In genomic region chr16:12544477-12545291, GRCh38 we compare ENCODE assay signal across 20 cellular contexts.
DNase-seq lines count a peak whose midpoint lies in the region; ATAC-seq, FAIRE-seq and TF ChIP-seq lines count a peak whose summit lies in the region.
"Had no signal": no experiment of that assay in that cellular context is flagged by ENCODE, and none has a peak within 500 bp of the region (broad histone marks: within the 10 kb centered on the region; RNA-seq: fewer than 3 reads in every experiment).

No MANE protein-coding gene starts in this region.

- FAIRE-seq in HepG2 (lab: Jason Lieb, UNC): no peak

- DNase-seq in NCI-H748 (lab: John Stamatoyannopoulos, UW; ENCODE audit: unreplicated experiment) (peak; percentile 6), NCI-H748 treated with DMSO at 0.1 percent for 48 hours (lab: John Stamatoyannopoulos, UW) (no peak), HepG2 (ENCODE audit: low spot score) (peak; percentile 61), OCI-M2 (lab: John Stamatoyannopoulos, UW; ENCODE audit: unreplicated experiment) (no peak), UCSD-AML1 (lab: John Stamatoyannopoulos, UW; ENCODE audit: unreplicated experiment) (no peak)
- DNase-seq in activated CD4-positive, alpha-beta memory T cell treated with anti-CD3 and anti-CD28 coated beads, Interleukin-2, amount 10 ng/mL, durations not matched to agents 7 days and 5 days: no peak
- DNase-seq: activated CD4-positive, CD25-positive, alpha-beta regulatory T cell treated with anti-CD3 and anti-CD28 coated beads, Interleukin-2, amount 50 U/mL, for 72 hours; activated gamma-delta T cell; amniotic stem cell; DMS153; endodermal cell; mesenchymal stem cell; MM.1S; NCI-H146; NCI-H446; SHP77 had no signal

- no peaks in the 10 kb centered on the region for H3K9me3 Mint-ChIP-seq in T-helper 1 cell treated with Interleukin-12 subunit alpha and Interleukin-12 subunit beta and Interleukin-4 antibody, amounts not matched to agents 30 μg/mL and 1 μg/mL, for 36 hours
- no peaks in the 10 kb centered on the region for H3K9me3 Mint-ChIP-seq in activated CD4-positive, alpha-beta memory T cell treated with anti-CD3 and anti-CD28 coated beads, Interleukin-2, amount 10 ng/mL, durations not matched to agents 7 days and 5 days
- H3K9me3 Mint-ChIP-seq: endodermal cell, nephron had no signal

- H3K4me3 ChIP-seq in HepG2 (replicated peaks in 1 of 3; ENCODE audit: insufficient read depth in 1 of 3, low read depth in 2 of 3, low read length in 3 of 3): peak overlapping the region in 2 of 3 experiments; percentile 5 to 39; a peak in 3 of 6 replicates
- H3K4me3 ChIP-seq: tibial nerve had no signal

- H3K36me3 Mint-ChIP-seq in T-helper 1 cell treated with Interleukin-12 subunit alpha and Interleukin-12 subunit beta and Interleukin-4 antibody, amounts not matched to agents 30 μg/mL and 1 μg/mL, for 36 hours (ENCODE audit: low read depth): peaks cover 40% of the 10 kb centered on the region
- peaks cover 47% of the 10 kb centered on the region for H3K36me3 Mint-ChIP-seq in activated CD4-positive, alpha-beta memory T cell treated with anti-CD3 and anti-CD28 coated beads, Interleukin-2, amount 10 ng/mL, durations not matched to agents 7 days and 5 days (ENCODE audit: low read depth)

- TF ChIP-seq EP300 in HepG2 (IDR thresholded peaks at IDR 0.05; ENCODE audit: low read depth in 2 of 2, low read length in 2 of 2): no peak; a peak in 1 of 4 replicates
- no peak for TF ChIP-seq EP300 in HepG2 (CRISPR knock-in tag; IDR thresholded peaks at IDR 0.05; ENCODE audit: borderline replicate concordance)

- no peaks in the 10 kb centered on the region for H3K79me2 ChIP-seq in HepG2 (ENCODE audit: insufficient read depth, low read length)

- H3K4me1 ChIP-seq in HepG2 (ENCODE audit: insufficient read depth, low read length): peaks cover 57% of the 10 kb centered on the region

- no peak for TF ChIP-seq POLR2A in HepG2 (IDR thresholded peaks at IDR 0.05; ENCODE audit: insufficient read depth in 1 of 2, low read depth in 2 of 2, low read length in 2 of 2)

- intact Hi-C loops in HepG2 (cut with micrococcal nuclease; ENCODE audit: unreplicated experiment): no loop called here

- no TSS peak for BruUV-seq in HepG2 (replicated peaks; lab: Mats Ljungman, UMichigan)

- H3K27ac ChIP-seq in HepG2 (ENCODE audit: extremely low read length, insufficient read depth, low read length) (peak overlapping the region; percentile 35), temporal lobe (ENCODE audit: low read depth, low read length) (peak overlapping the region; percentile 28)

- H3K36me3 ChIP-seq in HepG2 (replicated peaks in 1 of 2; ENCODE audit: control insufficient read depth in 1 of 2, insufficient read depth in 2 of 2, low read length in 2 of 2): no peaks in the 10 kb centered on the region
- H3K36me3 ChIP-seq: tibial nerve had no signal

- H2AFZ ChIP-seq in HepG2 (ENCODE audit: low read length): no peak overlapping the region

- peaks cover 96% of the 10 kb centered on the region for H3K4me1 Mint-ChIP-seq in T-helper 1 cell treated with Interleukin-12 subunit alpha and Interleukin-12 subunit beta and Interleukin-4 antibody, amounts not matched to agents 30 μg/mL and 1 μg/mL, for 36 hours (ENCODE audit: low read depth)
- H3K4me1 Mint-ChIP-seq in activated CD4-positive, alpha-beta memory T cell treated with anti-CD3 and anti-CD28 coated beads, Interleukin-2, amount 10 ng/mL, durations not matched to agents 7 days and 5 days: peaks cover 90% of the 10 kb centered on the region

- TF ChIP-seq RAD21 in HepG2 (CRISPR knock-in tag; IDR thresholded peaks at IDR 0.05): no peak

- peak overlapping the region; percentile 16 for H3K9ac ChIP-seq in HepG2 (ENCODE audit: insufficient read depth, low read depth, low read length)

- WGBS in HepG2 (ENCODE audit: low lambda C conversion rate): 17% methylated on average over 12 of the region's 12 CpGs

- in situ Hi-C loops in HepG2 (cut with HindIII; ENCODE audit: extremely low pct_ligation_motif_present, low pct_unique_long_range_greater_than_20kb): loop anchor here (10.0 kb wide), 1 partner anchor 60 kb away; no protein-coding TSS in a partner anchor

- ATAC-seq in HepG2: peak; percentile 37

- peak overlapping the region; percentile 80 for H3K4me2 ChIP-seq in HepG2 (ENCODE audit: low read depth, low read length)

- H3K27ac Mint-ChIP-seq in T-helper 1 cell treated with Interleukin-12 subunit alpha and Interleukin-12 subunit beta and Interleukin-4 antibody, amounts not matched to agents 30 μg/mL and 1 μg/mL, for 36 hours: peak overlapping the region; percentile 75
- no peak overlapping the region for H3K27ac Mint-ChIP-seq in activated CD4-positive, alpha-beta memory T cell treated with anti-CD3 and anti-CD28 coated beads, Interleukin-2, amount 10 ng/mL, durations not matched to agents 7 days and 5 days
- H3K27ac Mint-ChIP-seq: endodermal cell, nephron had no signal

- POLR2A ChIA-PET in HepG2 (lab: Yijun Ruan, JAX): interaction anchor here (0.6 kb wide), 1 partner anchor 14 kb away, joined by 4 read pairs; no protein-coding TSS in a partner anchor
- POLR2A ChIA-PET in activated CD4-positive, alpha-beta memory T cell treated with anti-CD3 and anti-CD28 coated beads, Interleukin-2, amount 10 ng/mL, durations not matched to agents 7 days and 5 days (lab: Charles Lee): interaction anchor here (13.5 kb wide), 1 partner anchor 8 kb away, joined by 132 read pairs; no protein-coding TSS in a partner anchor

- no peaks in the 10 kb centered on the region for H4K20me1 ChIP-seq in HepG2 (ENCODE audit: insufficient read depth, low read length)

- H3K27me3 ChIP-seq in HepG2 (ENCODE audit: control insufficient read depth in 1 of 2, insufficient read depth in 2 of 2, low read length in 2 of 2): no peaks in the 10 kb centered on the region
- H3K27me3 ChIP-seq: tibial nerve had no signal

- no peak for TF ChIP-seq CTCF in HepG2 (CRISPR knock-in tag; IDR thresholded peaks at IDR 0.05)

- H3K9me3 ChIP-seq in HepG2 (ENCODE audit: low read length): no peaks in the 10 kb centered on the region
- H3K9me3 ChIP-seq: tibial nerve had no signal

- no peak overlapping the region for H3K4me3 Mint-ChIP-seq in T-helper 1 cell treated with Interleukin-12 subunit alpha and Interleukin-12 subunit beta and Interleukin-4 antibody, amounts not matched to agents 30 μg/mL and 1 μg/mL, for 36 hours
- no peak overlapping the region for H3K4me3 Mint-ChIP-seq in activated CD4-positive, alpha-beta memory T cell treated with anti-CD3 and anti-CD28 coated beads, Interleukin-2, amount 10 ng/mL, durations not matched to agents 7 days and 5 days
- H3K4me3 Mint-ChIP-seq: endodermal cell, nephron had no signal

- no peaks in the 10 kb centered on the region for H3K27me3 Mint-ChIP-seq in T-helper 1 cell treated with Interleukin-12 subunit alpha and Interleukin-12 subunit beta and Interleukin-4 antibody, amounts not matched to agents 30 μg/mL and 1 μg/mL, for 36 hours (ENCODE audit: low read depth)
- H3K27me3 Mint-ChIP-seq in activated CD4-positive, alpha-beta memory T cell treated with anti-CD3 and anti-CD28 coated beads, Interleukin-2, amount 10 ng/mL, durations not matched to agents 7 days and 5 days: no peaks in the 10 kb centered on the region

- CTCF ChIA-PET in HepG2 (lab: Yijun Ruan, JAX; ENCODE audit: low intra/inter-chr PET ratio, low total read pairs): no interaction called here
- CTCF ChIA-PET in activated CD4-positive, alpha-beta memory T cell treated with anti-CD3 and anti-CD28 coated beads, Interleukin-2, amount 10 ng/mL, durations not matched to agents 7 days and 5 days (lab: Charles Lee): interaction anchor here (0.8 kb wide), 1 partner anchor 9 kb away, joined by 3 read pairs; no protein-coding TSS in a partner anchor

TF ChIP-seq in HepG2, 621 proteins besides CTCF, POLR2A, EP300 and RAD21 (continues in another document):
- TF ChIP-seq RBFOX2 (IDR thresholded peaks at IDR 0.05; ENCODE audit: low read depth, low read length) (no peak), EEA1 (CRISPR knock-in tag; IDR thresholded peaks at IDR 0.05; ENCODE audit: borderline replicate concordance) (peak; percentile 22; the same call in 1 of the 2 replicates), ZNF441 (CRISPR knock-in tag; IDR thresholded peaks at IDR 0.05; ENCODE audit: borderline replicate concordance) (no peak), ZNF788 (CRISPR knock-in tag; IDR thresholded peaks at IDR 0.05; ENCODE audit: borderline replicate concordance) (no peak), DBP (CRISPR knock-in tag; IDR thresholded peaks at IDR 0.05; ENCODE audit: not compliant biosample characterization) (no peak), ZBTB38 (CRISPR knock-in tag; IDR thresholded peaks at IDR 0.05) (no peak), ARID3A (IDR thresholded peaks at IDR 0.05; ENCODE audit: low read depth, low read length) (peak; percentile 29), DMAP1 (CRISPR knock-in tag; IDR thresholded peaks at IDR 0.05) (peak; percentile 8; the same call in 1 of the 2 replicates), ZNF784 (CRISPR knock-in tag; IDR thresholded peaks at IDR 0.05; ENCODE audit: borderline replicate concordance) (no peak), JUND (CRISPR knock-in tag; IDR thresholded peaks at IDR 0.05) (0 out of 2 replicates have a peak, but pooled peaks have one; percentile 34)

Comparison
In these comparisons a context has a peak if more than half of its experiments do, and no peak if none do; other contexts are left out.
1. DNase-seq: peak in NCI-H748 (single experiment) and HepG2 (single experiment); none in NCI-H748 treated with DMSO at 0.1 percent for 48 hours (single experiment), OCI-M2 (single experiment), activated CD4-positive, alpha-beta memory T cell treated with anti-CD3 and anti-CD28 coated beads, Interleukin-2, amount 10 ng/mL, durations not matched to agents 7 days and 5 days (single experiment) and UCSD-AML1 (single experiment).